8 cellular contexts compared by ENCODE assay signal in genomic region chr6:79570802-79571367, GRCh38. TPM values are rescaled to one million over a fixed set of nuclear protein-coding genes. Genes with fewer than 3 reads are reported as not detected.
DNase-seq lines count a peak whose midpoint lies in the region; ATAC-seq and TF ChIP-seq lines count a peak whose summit lies in the region.

No MANE protein-coding gene starts in this region.

- WGBS in hepatocyte (ENCODE audit: low lambda C conversion rate, missing lambda C conversion rate), result 27% methylated on average over 4 of the region's 4 CpGs

- no peak overlapping the region for H3K27ac ChIP-seq in AG04450 (ENCODE audit: low read depth, low read length)
- H3K27ac ChIP-seq in ascending aorta, result no peak overlapping the region
- H3K27ac ChIP-seq in hepatocyte, result peak overlapping the region; percentile 92
- H3K27ac ChIP-seq in subcutaneous abdominal adipose tissue (ENCODE audit: low read depth, low read length), result no peak overlapping the region

- POLR2A ChIA-PET in AG04450 (lab: Yijun Ruan, JAX), result interaction anchor here (0.6 kb wide), 1 partner anchor 156 kb away, joined by 10 read pairs; no protein-coding TSS in a partner anchor

- H2AFZ ChIP-seq in hepatocyte, result peak overlapping the region; percentile 12

- no peaks in the 10 kb centered on the region for H3K79me2 ChIP-seq in hepatocyte

- intact Hi-C loops in ascending aorta (cut with DNase I), result loop anchor here (10.0 kb wide), 1 partner anchor 244 kb away; no protein-coding TSS in a partner anchor

- no peaks in the 10 kb centered on the region for H3K36me3 ChIP-seq in ascending aorta
- no peaks in the 10 kb centered on the region for H3K36me3 ChIP-seq in hepatocyte (replicated peaks; ENCODE audit: insufficient read depth, low read depth)
- H3K36me3 ChIP-seq in subcutaneous abdominal adipose tissue (ENCODE audit: control insufficient read depth in 5 of 5, insufficient read depth in 5 of 5, low read length in 5 of 5), result no peaks in the 10 kb centered on the region

- in situ Hi-C loops in G401 (cut with HindIII; ENCODE audit: low sequenced_read_pairs), result no loop called here

- TF ChIP-seq CTCF in AG04450 (IDR thresholded peaks at IDR 0.05; ENCODE audit: low read depth, low read length) (peak; percentile 77), ascending aorta (IDR thresholded peaks at IDR 0.05) (peak in 2 of 3 experiments; percentile 55 to 60), hepatocyte (IDR thresholded peaks at IDR 0.05; ENCODE audit: poor library complexity) (peak; percentile 78)

- H3K9me3 ChIP-seq in AG04450 (ENCODE audit: control insufficient read depth, insufficient read depth, low read length), result no peaks in the 10 kb centered on the region
- no peaks in the 10 kb centered on the region for H3K9me3 ChIP-seq in ascending aorta
- no peaks in the 10 kb centered on the region for H3K9me3 ChIP-seq in hepatocyte (ENCODE audit: low read depth)
- no peaks in the 10 kb centered on the region for H3K9me3 ChIP-seq in subcutaneous abdominal adipose tissue (ENCODE audit: control insufficient read depth in 5 of 5, low read length in 5 of 5)

- peak overlapping the region; percentile 66 for H3K4me2 ChIP-seq in hepatocyte

- no peaks in the 10 kb centered on the region for H3K4me1 ChIP-seq in ascending aorta
- H3K4me1 ChIP-seq in hepatocyte (ENCODE audit: insufficient read depth), result peaks cover 25% of the 10 kb centered on the region
- peaks cover 0 to 5% (median 0%) of the 10 kb centered on the region in 5 donors for H3K4me1 ChIP-seq in subcutaneous abdominal adipose tissue (ENCODE audit: control insufficient read depth in 5 of 5, insufficient read depth in 5 of 5, low read length in 5 of 5)

- no peak overlapping the region for H3K4me3 ChIP-seq in AG04450 (ENCODE audit: low read depth, low read length)
- H3K4me3 ChIP-seq in ascending aorta, result peak overlapping the region in 1 of 2 donors; percentile 34
- H3K4me3 ChIP-seq in hepatocyte, result no peak overlapping the region
- peak overlapping the region; percentile 43 to 69 (median 58) for H3K4me3 ChIP-seq in subcutaneous abdominal adipose tissue (ENCODE audit: low read depth in 1 of 5, low read length in 5 of 5)

- CTCF ChIA-PET in AG04450 (lab: Charles Lee), result interaction anchor here (0.6 to 5.5 kb wide), 41 partner anchors 9 to 604 kb away, joined by 3 to 97 read pairs (median 4); partner anchors contain the start of genes LCA5 and SH3BGRL2

- H3K27me3 ChIP-seq in AG04450 (ENCODE audit: control insufficient read depth, insufficient read depth, low read length), result no peaks in the 10 kb centered on the region
- H3K27me3 ChIP-seq in ascending aorta, result no peaks in the 10 kb centered on the region
- no peaks in the 10 kb centered on the region for H3K27me3 ChIP-seq in hepatocyte
- no peaks in the 10 kb centered on the region for H3K27me3 ChIP-seq in subcutaneous abdominal adipose tissue (ENCODE audit: control insufficient read depth in 5 of 5, insufficient read depth in 4 of 5, low read length in 5 of 5)

- no peaks in the 10 kb centered on the region for H3K9me2 ChIP-seq in hepatocyte (replicated peaks; ENCODE audit: insufficient read depth)

- peak; percentile 71 for ATAC-seq in GM18505 (IDR thresholded peaks at IDR 0.05; ENCODE audit: unreplicated experiment)
- ATAC-seq in HG02981 (IDR thresholded peaks at IDR 0.05; ENCODE audit: unreplicated experiment), result peak; percentile 97

- peak overlapping the region in 3 of 5 donors; percentile 15 to 48 (median 46) for H3K9ac ChIP-seq in subcutaneous abdominal adipose tissue (ENCODE audit: low read length in 5 of 5)

- no peak for DNase-seq in AG04450 (ENCODE audit: low read depth, low spot score)
- DNase-seq in NCI-H2081 treated with DMSO at 0.1 percent for 48 hours (lab: John Stamatoyannopoulos, UW), result peak; percentile 61
- no peak for DNase-seq in ascending aorta (ENCODE audit: low spot score in 2 of 2)
- peak; percentile 65 for DNase-seq in hepatocyte (ENCODE audit: low spot score)
- no peak for DNase-seq in G401 (ENCODE audit: low spot score)

- no peak for TF ChIP-seq POLR2A in GM18505 (IDR thresholded peaks at IDR 0.05; ENCODE audit: borderline replicate concordance, extremely low read depth, insufficient read depth, insufficient read length)

- no peaks in the 10 kb centered on the region for H4K20me1 ChIP-seq in hepatocyte (ENCODE audit: insufficient read depth, poor library complexity, severe bottlenecking)

RNA-seq across cellular contexts. Expression of gene LCA5, which starts 33.7 kb away (rescaled TPM):
- polyA plus RNA-seq in AG04450 (2011; rRNA removed) (2.8 and 4.2 TPM in 2 replicates), hepatocyte (2.4 and 3.6 TPM in 2 replicates)
- polyA minus RNA-seq in AG04450 (2011; rRNA and poly(A)+ RNA removed), result 1.9 and 3.6 TPM in 2 replicates
- total RNA-seq in ascending aorta (7.2 TPM), hepatocyte (4.5 and 5.6 TPM in 2 replicates)
- 18.8 and 24.2 TPM in 2 replicates for total RNA-seq in G401 (2014; rRNA removed; shearing (Covaris generic))

Comparison
In these comparisons a context has a peak if more than half of its experiments do, and no peak if none do; other contexts are left out.
1. DNase-seq: peak in NCI-H2081 treated with DMSO at 0.1 percent for 48 hours (single experiment) and hepatocyte (single experiment); none in AG04450 (single experiment), ascending aorta (0 of 2) and G401 (single experiment).
2. H3K4me3 ChIP-seq: peak in subcutaneous abdominal adipose tissue (5 of 5); none in AG04450 (single experiment) and hepatocyte (single experiment).
3. Peak in every context shown above with its lines, with median percentiles within 50 percentile points of each other: CTCF ChIP-seq.